In the genomic region with DNA sequence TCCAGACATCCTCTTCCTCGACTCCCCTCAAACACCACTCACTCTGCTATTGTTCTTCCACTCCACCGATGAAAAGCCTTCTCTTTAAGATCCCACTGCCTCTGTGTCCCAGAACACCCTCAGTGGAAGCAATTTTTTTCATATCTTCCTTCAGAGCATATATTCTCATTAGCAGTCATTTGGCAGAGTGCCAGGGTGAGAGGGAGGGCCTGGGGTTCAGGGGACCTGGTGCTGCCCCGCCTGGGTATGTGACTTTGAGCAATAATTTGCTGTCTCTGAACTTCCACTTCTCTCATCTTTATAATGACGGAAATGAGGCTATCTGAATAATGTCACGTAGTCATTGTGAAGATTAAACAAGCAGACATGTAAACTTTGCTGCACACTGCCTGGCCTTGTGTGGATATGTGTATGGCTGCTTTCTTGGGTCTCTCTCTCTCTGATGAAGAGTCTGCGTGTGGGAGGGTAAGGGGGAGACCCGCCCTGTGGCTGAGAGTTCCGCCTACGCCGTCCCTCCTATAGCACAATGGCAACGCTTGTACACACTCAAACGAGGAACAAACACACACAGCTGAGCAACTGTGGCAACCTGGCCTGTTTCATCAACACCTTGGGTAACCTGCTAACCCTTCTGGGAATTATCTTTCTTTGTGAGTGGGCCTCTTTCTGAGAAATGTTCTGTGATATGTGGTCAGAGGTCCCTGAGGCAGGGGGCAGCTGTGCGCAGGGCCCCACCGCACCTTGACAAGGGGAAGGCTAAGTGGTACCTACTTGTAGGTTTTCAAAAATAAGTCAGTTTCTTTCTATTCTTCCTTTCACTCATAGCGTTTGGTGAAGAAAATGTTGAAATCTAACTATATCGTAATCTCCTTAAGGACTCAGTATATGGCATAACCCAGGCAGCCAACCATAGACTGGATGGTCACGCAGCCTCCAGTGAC, we compare ENCODE assay signal across 10 cellular contexts.
DNase-seq lines count a peak whose midpoint lies in the region; ATAC-seq and TF ChIP-seq lines count a peak whose summit lies in the region.
"Had no signal": no experiment of that assay in that cellular context is flagged by ENCODE, and none has a peak within 500 bp of the region (broad histone marks: within the 10 kb centered on the region; RNA-seq: fewer than 3 reads in every experiment).

No MANE protein-coding gene starts in this region.

- TF ChIP-seq CTCF in mesothelial cell of epicardium (IDR thresholded peaks at IDR 0.05; ENCODE audit: unreplicated experiment): no peak

- H3K4me1 Mint-ChIP-seq in mesothelial cell of epicardium: peaks cover 20% of the 10 kb centered on the region

- no peak for ATAC-seq in GM21529 (IDR thresholded peaks at IDR 0.05; ENCODE audit: unreplicated experiment)

- H3K27me3 Mint-ChIP-seq in mesothelial cell of epicardium (ENCODE audit: low read depth): peaks cover 11% of the 10 kb centered on the region

- peak in 4 of 5 experiments; percentile 19 to 91 (median 72) for DNase-seq in T-helper 2 cell
- DNase-seq in activated T-cell treated with anti-CD3 and anti-CD28 coated beads for 4 hours: peak; percentile 61
- DNase-seq in mesothelial cell of epicardium (ENCODE audit: low spot score in 2 of 2, unreplicated experiment in 2 of 2): peak in 1 of 2 experiments; percentile 40
- DNase-seq in stimulated activated CD8-positive, alpha-beta memory T cell treated with anti-CD3 and anti-CD28 coated beads, Interleukin-7, amount 100 ng/mL, for 4 hours (ENCODE audit: low read depth in 2 of 2): peak; percentile 43 to 76
- no peak for DNase-seq in iPS-NIHi7 (ENCODE audit: extremely low spot score)
- DNase-seq in NCI-H1105 treated with DMSO at 0.1 percent for 48 hours (lab: John Stamatoyannopoulos, UW): no peak
- DNase-seq in KBM-7: no peak
- DNase-seq: heart left ventricle, naive B cell had no signal

- H3K4me3 Mint-ChIP-seq in mesothelial cell of epicardium: no peak overlapping the region
- H3K4me3 Mint-ChIP-seq: naive B cell had no signal

- H3K9me3 Mint-ChIP-seq in mesothelial cell of epicardium: no peaks in the 10 kb centered on the region

- H3K36me3 Mint-ChIP-seq in mesothelial cell of epicardium: no peaks in the 10 kb centered on the region
- H3K36me3 Mint-ChIP-seq: naive B cell had no signal

- in situ Hi-C loops in KBM-7 (cut with MboI; ENCODE audit: low pct_unique_long_range_greater_than_20kb, low sequenced_read_pairs): no loop called here

- H3K27ac Mint-ChIP-seq in mesothelial cell of epicardium: peak overlapping the region; percentile 6
- H3K27ac Mint-ChIP-seq: naive B cell had no signal

Comparison
In these comparisons a context has a peak if more than half of its experiments do, and no peak if none do; other contexts are left out.
1. DNase-seq: peak in T-helper 2 cell (4 of 5), activated T-cell treated with anti-CD3 and anti-CD28 coated beads for 4 hours (single experiment) and stimulated activated CD8-positive, alpha-beta memory T cell treated with anti-CD3 and anti-CD28 coated beads, Interleukin-7, amount 100 ng/mL, for 4 hours (2 of 2); none in iPS-NIHi7 (single experiment), NCI-H1105 treated with DMSO at 0.1 percent for 48 hours (single experiment) and KBM-7 (single experiment).